15 cellular contexts compared by ENCODE assay signal in genomic region chr11:81975261-81975900, GRCh38.
"Had no signal": no experiment of that assay in that cellular context is flagged by ENCODE, and none has a peak within 500 bp of the region (broad histone marks: within the 10 kb centered on the region; RNA-seq: fewer than 3 reads in every experiment).

No MANE protein-coding gene starts in this region.

- H3K9me2 ChIP-seq: SK-N-SH had no signal

- H3K4me3 ChIP-seq: MG63 had no signal

- H3K4me2 ChIP-seq: SK-N-SH had no signal

- H3K36me3 ChIP-seq: MG63 had no signal

- DNase-seq: KBM-7, MG63, NCI-H1092, NCI-H1436, NCI-H187, NCI-H2029 treated with DMSO at 0.1 percent for 48 hours, NCI-H2227 treated with DMSO at 0.1 percent for 48 hours, NCI-H524, NCI-H69, NCI-H774, SHP77, SK-N-SH, SW 1271 had no signal

- H3K27me3 ChIP-seq: MG63 had no signal

- H3K27ac ChIP-seq: RWPE1 had no signal

- H3K9me3 ChIP-seq: MG63, SK-N-SH had no signal

- ATAC-seq: Panc1 had no signal
